ENCODE assay signal across 8 cellular contexts in the genomic region with DNA sequence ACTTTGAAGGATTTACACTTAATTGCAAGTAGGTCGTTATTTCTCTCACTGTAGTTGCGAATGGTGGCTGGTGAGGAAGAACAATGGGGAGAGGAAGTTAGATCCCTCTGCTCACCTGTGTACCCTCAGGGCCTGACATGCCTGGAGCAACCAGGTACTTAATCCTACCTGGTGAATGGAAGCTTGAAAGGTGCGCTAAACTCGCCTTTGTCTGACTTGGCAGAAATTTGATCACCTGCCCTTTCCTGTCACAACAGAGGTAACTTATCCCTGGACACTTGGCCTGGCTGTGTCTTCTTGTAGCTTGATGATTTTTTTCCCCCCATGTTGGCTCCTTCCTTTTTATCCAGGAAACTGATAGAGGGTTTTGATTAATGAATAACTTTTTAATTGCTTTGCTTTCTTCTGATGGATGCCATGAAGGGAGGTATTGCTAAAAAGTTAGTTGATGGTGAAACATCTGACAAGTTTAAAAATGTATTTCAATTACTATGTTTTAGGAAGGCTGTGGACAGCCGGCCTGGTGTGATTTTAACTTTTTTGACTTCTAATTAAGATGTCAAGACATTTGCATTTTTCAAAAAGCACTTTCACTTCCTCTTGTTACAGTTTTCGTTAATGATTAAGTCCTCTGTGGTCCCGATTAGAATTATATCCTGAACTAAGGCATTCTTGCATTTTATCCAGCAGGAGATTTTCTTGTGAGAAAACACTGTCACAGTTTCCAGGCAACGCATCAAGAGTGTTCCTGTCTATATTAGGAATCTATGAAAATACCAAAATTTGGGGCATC. TPM values are rescaled to one million over a fixed set of nuclear protein-coding genes. Genes with fewer than 3 reads are reported as not detected.
A peak's percentile ranks its signal among the peaks of the same experiment; 100 is the strongest.
DNase-seq lines count a peak whose midpoint lies in the region; ATAC-seq, FAIRE-seq and TF ChIP-seq lines count a peak whose summit lies in the region.
"Had no signal": no experiment of that assay in that cellular context is flagged by ENCODE, and none has a peak within 500 bp of the region (broad histone marks: within the 10 kb centered on the region; RNA-seq: fewer than 3 reads in every experiment).

No MANE protein-coding gene starts in this region.

- no peaks in the 10 kb centered on the region for H4K20me1 ChIP-seq in OCI-LY3 (ENCODE audit: insufficient read depth, low read length)

- peaks cover 4% of the 10 kb centered on the region; the same call in 1 of the 2 replicates for H3K79me2 ChIP-seq in OCI-LY3 (ENCODE audit: low read length)

- H3K27me3 ChIP-seq in OCI-LY3 (ENCODE audit: low read depth, low read length) (no peaks in the 10 kb centered on the region), small intestine (ENCODE audit: control insufficient read depth in 2 of 2, insufficient read depth in 2 of 2, low read length in 2 of 2) (no peaks in the 10 kb centered on the region)

- H3K4me3 Mint-ChIP-seq in effector memory CD8-positive, alpha-beta T cell, result no peak overlapping the region

- ATAC-seq in GM19452 (IDR thresholded peaks at IDR 0.05; ENCODE audit: unreplicated experiment) (peak; percentile 81), HG03066 (IDR thresholded peaks at IDR 0.05; ENCODE audit: low read depth, unreplicated experiment) (peak; percentile 87)
- no peak for ATAC-seq in effector memory CD8-positive, alpha-beta T cell (replicated peaks)

- no peaks in the 10 kb centered on the region for H3K27me3 Mint-ChIP-seq in effector memory CD8-positive, alpha-beta T cell

- no peak overlapping the region for H3K27ac Mint-ChIP-seq in effector memory CD8-positive, alpha-beta T cell

- H3K4me1 Mint-ChIP-seq in effector memory CD8-positive, alpha-beta T cell (ENCODE audit: low read depth in 2 of 2), result no peaks in the 10 kb centered on the region

- FAIRE-seq in small intestine (lab: Jason Lieb, UNC), result no peak

- H3K36me3 ChIP-seq in OCI-LY3 (replicated peaks; ENCODE audit: low read depth, low read length) (no peaks in the 10 kb centered on the region), small intestine (ENCODE audit: control insufficient read depth in 2 of 2, insufficient read depth in 2 of 2, low read length in 2 of 2) (no peaks in the 10 kb centered on the region)

- H3K4me2 ChIP-seq in OCI-LY3 (ENCODE audit: low read length), result peak overlapping the region; percentile 88

- peak overlapping the region; percentile 22; the same call in 1 of the 2 replicates for H3K9ac ChIP-seq in OCI-LY3 (ENCODE audit: low read length)

- H3K9me3 Mint-ChIP-seq in effector memory CD8-positive, alpha-beta T cell, result peaks cover 0 to 7% of the 10 kb centered on the region in 2 donors

- H3K9me3 ChIP-seq in OCI-LY3 (ENCODE audit: insufficient read depth, low read length) (no peaks in the 10 kb centered on the region), small intestine (ENCODE audit: control insufficient read depth, low read depth) (no peaks in the 10 kb centered on the region)

- no peaks in the 10 kb centered on the region for H3K36me3 Mint-ChIP-seq in effector memory CD8-positive, alpha-beta T cell (ENCODE audit: insufficient read depth)

- H3K4me1 ChIP-seq in OCI-LY3 (ENCODE audit: low read length) (peaks cover 17% of the 10 kb centered on the region), small intestine (ENCODE audit: control insufficient read depth in 2 of 2, insufficient read depth in 1 of 2, low read depth in 1 of 2, low read length in 1 of 2) (peaks cover 7 to 12% of the 10 kb centered on the region in 2 donors)

- H3K27ac ChIP-seq in OCI-LY3 (ENCODE audit: low read length) (peak overlapping the region; percentile 44), small intestine (ENCODE audit: low read depth in 1 of 2, low read length in 1 of 2) (peak overlapping the region; percentile 73 to 86)

- H3K4me3 ChIP-seq in OCI-LY3 (ENCODE audit: low read length) (peak overlapping the region; percentile 64), small intestine (ENCODE audit: low read depth in 1 of 2, low read length in 2 of 2) (no peak overlapping the region)

- TF ChIP-seq CTCF in OCI-LY3 (IDR thresholded peaks at IDR 0.05; ENCODE audit: low read depth, low read length), result no peak

- no peak overlapping the region for H2AFZ ChIP-seq in OCI-LY3 (ENCODE audit: low read depth, low read length)

- WGBS in small intestine, 3 donors, result 6 to 48% (median 27%) methylated on average over 8 of the region's 8 CpGs

- peak; percentile 70 for DNase-seq in small intestine
- DNase-seq in effector memory CD8-positive, alpha-beta T cell, result no peak
- DNase-seq in AG08396 (ENCODE audit: low spot score), result no peak
- no peak for DNase-seq in activated CD4-positive, alpha-beta T cell treated with anti-CD3 and anti-CD28 coated beads for 1 hour
- DNase-seq: hippocampal formation had no signal

RNA-seq across cellular contexts. Expression of a gene that starts 9.2 kb away (rescaled TPM):
- polyA plus RNA-seq in small intestine, result 10 to 100 TPM in 1 of 3 donors, 1 to 10 TPM in 2; 4.0 to 19.1 (median 4.6) TPM
